In the genomic region with DNA sequence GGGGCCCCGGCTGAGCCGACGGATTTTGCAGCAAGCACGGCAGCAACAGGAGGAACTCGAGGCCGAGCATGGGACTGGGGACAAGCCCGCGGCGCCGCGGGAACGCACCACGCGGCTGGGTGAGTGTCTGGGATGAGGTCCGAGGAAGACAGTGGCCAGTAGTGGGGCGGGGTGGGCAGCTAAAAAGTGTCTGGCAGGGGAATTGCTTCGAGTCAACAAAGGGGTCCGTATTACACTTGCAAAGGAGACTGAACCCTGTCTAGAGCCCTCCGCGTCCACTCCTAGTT, we compare ENCODE assay signal across 8 cellular contexts. TPM values are rescaled to one million over a fixed set of nuclear protein-coding genes. Genes with fewer than 3 reads are reported as not detected.
DNase-seq lines count a peak whose midpoint lies in the region; ATAC-seq, FAIRE-seq and TF ChIP-seq lines count a peak whose summit lies in the region.

No MANE protein-coding gene starts in this region.

- no peak for TF ChIP-seq POLR2A in lower leg skin (IDR thresholded peaks at IDR 0.05)

- H3K9me2 ChIP-seq in Karpas-422 (replicated peaks; ENCODE audit: insufficient read depth, low read length): no peaks in the 10 kb centered on the region

- DNase-seq in Karpas-422 (no peak), lower leg skin (ENCODE audit: low spot score in 2 of 2) (no peak), upper lobe of right lung (no peak), GM19239 (ENCODE audit: insufficient read length, low spot score) (no peak), mesenteric fat pad (ENCODE audit: low spot score) (no peak), KBM-7 (no peak)

- no peak for FAIRE-seq in GM19239 (lab: Jason Lieb, UNC)

- peaks cover 24% of the 10 kb centered on the region for H3K36me3 Mint-ChIP-seq in brain

- H3K9ac ChIP-seq in Karpas-422 (ENCODE audit: low read length): peak overlapping the region; percentile 94

- H3K4me3 ChIP-seq in Karpas-422 (ENCODE audit: low read length) (peak overlapping the region; percentile 92), lower leg skin (ENCODE audit: low read depth, poor library complexity, severe bottlenecking) (peak overlapping the region; percentile 91), upper lobe of right lung (peak overlapping the region; percentile 95)

- peak overlapping the region; percentile 99 to 100 (median 100) for H3K27ac Mint-ChIP-seq in brain

- H3K27ac ChIP-seq in Karpas-422 (ENCODE audit: low read length) (peak overlapping the region; percentile 83), upper lobe of right lung (peak overlapping the region; percentile 98)

- H3K9me3 ChIP-seq in Karpas-422 (ENCODE audit: low read length) (no peaks in the 10 kb centered on the region), upper lobe of right lung (no peaks in the 10 kb centered on the region)

- ATAC-seq in GM19438 (IDR thresholded peaks at IDR 0.05; ENCODE audit: low read depth, unreplicated experiment): peak; percentile 7
- ATAC-seq in upper lobe of right lung: peak; percentile 37

- H3K27me3 ChIP-seq in Karpas-422 (ENCODE audit: low read length) (no peaks in the 10 kb centered on the region), upper lobe of right lung (no peaks in the 10 kb centered on the region)

- H3K4me1 Mint-ChIP-seq in brain: peaks cover 65% of the 10 kb centered on the region

- H3K4me1 ChIP-seq in Karpas-422 (ENCODE audit: low read length): peaks cover 27% of the 10 kb centered on the region
- H3K4me1 ChIP-seq in upper lobe of right lung: peaks cover 29% of the 10 kb centered on the region

- WGBS in lower leg skin, 2 donors: 0% methylated on average over 20 of the region's 20 CpGs

- peaks cover 19% of the 10 kb centered on the region; the same call in 1 of the 2 replicates for H3K36me3 ChIP-seq in Karpas-422 (ENCODE audit: insufficient read depth, low read length)
- H3K36me3 ChIP-seq in upper lobe of right lung: peaks cover 7% of the 10 kb centered on the region

- H3K4me3 Mint-ChIP-seq in brain: peak overlapping the region; percentile 96 to 100 (median 98)

- H2AFZ ChIP-seq in Karpas-422 (ENCODE audit: low read length): peak overlapping the region; percentile 99; the same call in 1 of the 2 replicates

- peaks cover 7% of the 10 kb centered on the region; the same call in 1 of the 2 replicates for H4K20me1 ChIP-seq in Karpas-422 (ENCODE audit: insufficient read depth, low read depth, low read length)

- H3K4me2 ChIP-seq in Karpas-422 (ENCODE audit: low read depth, low read length, poor library complexity, severe bottlenecking): peak overlapping the region; percentile 87

- no peak for TF ChIP-seq CTCF in brain (conservative IDR thresholded peaks at IDR 0.05)
- TF ChIP-seq CTCF in lower leg skin (IDR thresholded peaks at IDR 0.05): no peak
- no peak for TF ChIP-seq CTCF in upper lobe of right lung (IDR thresholded peaks at IDR 0.05)

- in situ Hi-C loops in KBM-7 (cut with MboI; ENCODE audit: low pct_unique_long_range_greater_than_20kb, low sequenced_read_pairs): no loop called here

- H3K79me2 ChIP-seq in Karpas-422 (ENCODE audit: low read length): peaks cover 78% of the 10 kb centered on the region

- H3K9me3 Mint-ChIP-seq in brain: peaks cover 0 to 2% (median 0%) of the 10 kb centered on the region in 5 experiments

- intact Hi-C loops in lower leg skin (cut with DNase I; ENCODE audit: low total_unique reads): loop anchor here (10.0 kb wide), 1 partner anchor 137 kb away; a partner anchor contains a TSS
- intact Hi-C loops in upper lobe of right lung (cut with DNase I): no loop called here

- H3K27me3 Mint-ChIP-seq in brain: peaks cover 17% of the 10 kb centered on the region

RNA-seq across cellular contexts. Expression of a gene that starts 0.4 kb away (rescaled TPM):
- total RNA-seq in Karpas-422 (2014; rRNA removed; shearing (Covaris generic); ENCODE audit: low replicate concordance): 17.9 and 32.8 TPM in 2 replicates
- 24.3 TPM for polyA plus RNA-seq in brain (ENCODE audit: insufficient read depth, low read depth, low replicate concordance)
- total RNA-seq in lower leg skin (10 to 100 TPM in 1 of 4 donors, 1 to 10 TPM in 3; 4.1 to 12.2 (median 7.7) TPM), upper lobe of right lung (11.6 TPM), mesenteric fat pad (31.1 TPM)

RNA-seq across cellular contexts. Expression of a gene that starts 0.7 kb away (rescaled TPM):
- total RNA-seq in Karpas-422 (2014; rRNA removed; shearing (Covaris generic); ENCODE audit: low replicate concordance): 24.1 and 31.5 TPM in 2 replicates
- polyA plus RNA-seq in brain (ENCODE audit: insufficient read depth, low read depth, low replicate concordance): 36.1 TPM
- total RNA-seq in lower leg skin (10 to 100 TPM in 2 of 4 donors, 1 to 10 TPM in 2; 5.7 to 11.5 (median 9.8) TPM), upper lobe of right lung (18.3 TPM), mesenteric fat pad (16.5 TPM)

RNA-seq across cellular contexts. Expression of a gene that starts 20.0 kb away (rescaled TPM):
- total RNA-seq in Karpas-422 (2014; rRNA removed; shearing (Covaris generic); ENCODE audit: low replicate concordance): 63.5 and 74.8 TPM in 2 replicates
- 87.1 TPM for polyA plus RNA-seq in brain (ENCODE audit: insufficient read depth, low read depth, low replicate concordance)
- total RNA-seq in lower leg skin (100 to 1,000 TPM; 130 to 169 (median 157) TPM), upper lobe of right lung (186 TPM), mesenteric fat pad (104 TPM)

RNA-seq across cellular contexts. Expression of a gene that starts 26.5 kb away (rescaled TPM):
- total RNA-seq in Karpas-422 (2014; rRNA removed; shearing (Covaris generic); ENCODE audit: low replicate concordance): 6.5 and 10.7 TPM in 2 replicates
- polyA plus RNA-seq in brain (ENCODE audit: insufficient read depth, low read depth, low replicate concordance): 11.4 TPM
- total RNA-seq in lower leg skin: 1 to 10 TPM; 2.3 to 7.3 (median 3.7) TPM
- total RNA-seq in upper lobe of right lung: 2.7 TPM
- total RNA-seq in mesenteric fat pad: 8.3 TPM
